Comparison of ENCODE assay signal across 1 cellular context in the genomic region with DNA sequence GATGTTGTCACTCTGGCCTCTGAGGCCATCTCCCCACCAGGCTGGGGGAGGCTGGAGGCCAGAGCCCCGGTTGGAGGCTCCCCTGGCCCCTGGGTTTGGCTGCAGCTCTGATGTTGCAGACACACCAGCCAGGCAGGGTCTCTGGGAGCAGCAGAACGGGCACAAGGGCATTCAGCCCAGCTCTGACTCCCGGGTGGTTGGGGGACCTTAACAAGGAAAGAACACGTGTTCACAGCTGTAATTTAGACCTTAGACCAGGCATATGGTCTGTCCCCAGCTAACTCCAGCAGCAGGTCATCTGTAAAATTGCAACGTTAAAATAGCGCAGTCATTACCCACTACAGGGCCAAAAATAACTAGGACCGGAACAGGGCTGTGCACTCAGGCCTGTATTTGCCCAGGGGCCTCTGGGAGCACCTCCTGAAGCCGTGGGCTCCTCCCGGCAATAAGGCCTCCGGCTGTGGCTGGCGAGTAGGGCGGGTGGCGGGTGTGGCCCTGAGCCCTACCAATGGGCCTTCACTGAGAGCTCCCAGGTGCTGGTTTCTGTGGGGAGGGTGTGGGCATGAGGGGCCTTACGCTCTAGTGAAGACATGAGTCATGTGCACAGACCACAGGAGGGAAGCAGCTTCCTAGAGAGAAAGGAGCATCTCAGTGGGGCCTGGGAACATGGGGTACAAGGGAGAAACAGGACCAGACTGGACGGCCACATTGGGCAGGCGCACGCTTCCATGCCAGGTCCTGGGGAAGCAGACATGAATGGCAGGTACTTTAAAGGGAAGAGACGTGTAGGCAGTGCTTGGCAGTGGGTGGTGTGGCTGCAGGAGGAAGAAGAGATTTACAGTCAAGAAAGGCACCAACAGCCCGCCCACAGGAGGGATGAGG.
TF ChIP-seq lines count a peak whose summit lies in the region.

No MANE protein-coding gene starts in this region.

TF ChIP-seq in GM12878, 131 proteins besides CTCF, POLR2A, EP300 and RAD21 (continued from another document):
- TF ChIP-seq, protein P1, sequence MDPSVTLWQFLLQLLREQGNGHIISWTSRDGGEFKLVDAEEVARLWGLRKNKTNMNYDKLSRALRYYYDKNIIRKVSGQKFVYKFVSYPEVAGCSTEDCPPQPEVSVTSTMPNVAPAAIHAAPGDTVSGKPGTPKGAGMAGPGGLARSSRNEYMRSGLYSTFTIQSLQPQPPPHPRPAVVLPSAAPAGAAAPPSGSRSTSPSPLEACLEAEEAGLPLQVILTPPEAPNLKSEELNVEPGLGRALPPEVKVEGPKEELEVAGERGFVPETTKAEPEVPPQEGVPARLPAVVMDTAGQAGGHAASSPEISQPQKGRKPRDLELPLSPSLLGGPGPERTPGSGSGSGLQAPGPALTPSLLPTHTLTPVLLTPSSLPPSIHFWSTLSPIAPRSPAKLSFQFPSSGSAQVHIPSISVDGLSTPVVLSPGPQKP (IDR thresholded peaks at IDR 0.05; ENCODE audit: low read depth, low read length) = peak; percentile 46; the same call in 1 of the 2 replicates
- TF ChIP-seq FOXK2 (IDR thresholded peaks at IDR 0.05) = no peak
